In genomic region chr19:49421039-49421877, GRCh38 we compare ENCODE assay signal across 8 cellular contexts. TPM values are rescaled to one million over a fixed set of nuclear protein-coding genes. Genes with fewer than 3 reads are reported as not detected.
A peak's percentile ranks its signal among the peaks of the same experiment; 100 is the strongest.
DNase-seq lines count a peak whose midpoint lies in the region; ATAC-seq, FAIRE-seq and TF ChIP-seq lines count a peak whose summit lies in the region.

No MANE protein-coding gene starts in this region.

- peak overlapping the region; percentile 75 for H3K4me2 ChIP-seq in K562 (ENCODE audit: insufficient read depth, low read length)

- H3K27me3 ChIP-seq in K562 (ENCODE audit: control insufficient read depth in 2 of 2, insufficient read depth in 2 of 2, low read length in 2 of 2) = no peaks in the 10 kb centered on the region

- H3K9ac ChIP-seq in K562 (ENCODE audit: insufficient read depth in 1 of 2, low read depth in 2 of 2, low read length in 2 of 2) = peak overlapping the region; percentile 48 to 86; a peak in 2 of 4 replicates

- peak overlapping the region; percentile 20 for H3K4me3 ChIP-seq in K562

- TF ChIP-seq CTCF in K562 (IDR thresholded peaks at IDR 0.05 in 2 of 3, conservative IDR thresholded peaks at IDR 0.05 in 1 of 3; ENCODE audit: insufficient read depth in 2 of 3, low read depth in 1 of 3, low read length in 3 of 3) = no peak

- POLR2A ChIA-PET in K562 (lab: Yijun Ruan, JAX) = interaction anchor here (0.8 to 1.3 kb wide), 4 partner anchors 9 to 35 kb away, joined by 3 to 5 read pairs (median 4); no protein-coding TSS in a partner anchor

- BruUV-seq in K562 (replicated peaks; lab: Mats Ljungman, UMichigan) = no TSS peak

- in situ Hi-C loops in K562 (cut with MboI) = no loop called here

- no peaks in the 10 kb centered on the region for H3K79me2 ChIP-seq in K562 (ENCODE audit: control insufficient read depth, insufficient read depth, low read length)

- TF ChIP-seq EP300 in K562 (IDR thresholded peaks at IDR 0.05; ENCODE audit: low read length) = no peak

- DNase-seq in Right ventricle myocardium inferior (ENCODE audit: missing footprints) (peak; percentile 84), cardiac septum (ENCODE audit: low spot score) (no peak), NCI-H748 treated with DMSO at 0.1 percent for 48 hours (lab: John Stamatoyannopoulos, UW) (peak; percentile 96), K562 (ENCODE audit: extremely low read depth in 1 of 4, low spot score in 3 of 4) (peak; percentile 89 to 96 (median 92)), iPS-NIHi7 (ENCODE audit: extremely low spot score) (peak; percentile 95)
- peak; percentile 41 to 47 for DNase-seq in stimulated activated CD4-positive, alpha-beta T cell treated with anti-CD3 and anti-CD28 coated beads, Interleukin-4, amount 100 ng/mL, for 48 hours (ENCODE audit: low read depth in 2 of 2)

- TF ChIP-seq POLR2A in K562 (conservative IDR thresholded peaks at IDR 0.05) = no peak

- H4K20me1 ChIP-seq in K562 (replicated peaks; ENCODE audit: control insufficient read depth, insufficient read depth, low read length) = no peaks in the 10 kb centered on the region

- H3K36me3 ChIP-seq in K562 (ENCODE audit: control insufficient read depth, insufficient read depth, low read length) = no peaks in the 10 kb centered on the region

- FAIRE-seq in K562 (lab: Jason Lieb, UNC) = peak; percentile 98

- ATAC-seq in Right ventricle myocardium inferior (peak; percentile 61), K562 (peak; percentile 85), GM19023 (IDR thresholded peaks at IDR 0.05; ENCODE audit: unreplicated experiment) (no peak), HG02798 (IDR thresholded peaks at IDR 0.05; ENCODE audit: poor library complexity, unreplicated experiment) (no peak)

- WGBS in K562 (ENCODE audit: insufficient coverage, low coverage, missing lambda C conversion rate) = 2% methylated on average over 48 of the region's 48 CpGs

- intact Hi-C loops in Right ventricle myocardium inferior (cut with DNase I) = no loop called here
- intact Hi-C loops in cardiac septum (cut with DNase I) = no loop called here
- intact Hi-C loops in K562 (cut with micrococcal nuclease) = no loop called here

- no peak for TF ChIP-seq RAD21 in K562 (CRISPR knock-in tag; conservative IDR thresholded peaks at IDR 0.05 in 1 of 2, IDR thresholded peaks at IDR 0.05 in 1 of 2)

- no peaks in the 10 kb centered on the region for H3K9me3 ChIP-seq in K562 (replicated peaks; ENCODE audit: control insufficient read depth, insufficient read depth, low read depth, low read length)

- H2AFZ ChIP-seq in K562 (ENCODE audit: low read depth, low read length) = peak overlapping the region; percentile 85

- CTCF ChIA-PET in K562 (lab: Yijun Ruan, JAX; ENCODE audit: low intra/inter-chr PET ratio) = no interaction called here

- no peaks in the 10 kb centered on the region for H3K9me1 ChIP-seq in K562 (ENCODE audit: control insufficient read depth, insufficient read depth, low read length)

- no peak overlapping the region for H3K27ac ChIP-seq in K562 (ENCODE audit: extremely low read depth, low read depth, low read length)

- peaks cover 39 to 49% of the 10 kb centered on the region in 2 experiments for H3K4me1 ChIP-seq in K562 (replicated peaks in 1 of 2; ENCODE audit: control insufficient read depth in 2 of 2, insufficient read depth in 2 of 2, low read length in 2 of 2)

RNA-seq across cellular contexts. Expression of gene PTH2, which starts 2.0 kb away (rescaled TPM):
- total RNA-seq in Right ventricle myocardium inferior (not detected), cardiac septum (not detected), K562 (2014; rRNA removed) (0.61 TPM in 1 of 2 replicates, not detected in the other), K562 (2014; rRNA removed; fragmentation: Illumina TruSeq; extraction: Trizol) (not detected in 2 replicates), K562 (2015; rRNA removed; fragmentation: Illumina TruSeq; extraction: Trizol) (not detected in 2 replicates), K562 (2021) (0.60 and 1.3 TPM in 2 replicates)
- not detected in 2 replicates for total RNA-seq in K562 (2011; cell fraction: chromatin; rRNA removed; ENCODE audit: low replicate concordance)
- not detected in 2 replicates for total RNA-seq in K562 (2011; cell fraction: nucleolus; rRNA removed)
- total RNA-seq in K562 (2011; cell fraction: nucleoplasm; rRNA removed) = not detected in 2 replicates
- polyA plus RNA-seq in K562 (2011; rRNA removed) (not detected in 2 replicates), K562 (2014; fragmentation: Illumina TruSeq; extraction: Trizol) (not detected in 2 replicates), K562 (2014; fragmentation: Nextera tagmentation; extraction: Ambion mirVana) (not detected), K562 (2014; rRNA removed) (not detected in 2 replicates)
- polyA plus RNA-seq in K562 (2011; cell fraction: cytosol; rRNA removed) = 0.29 and 0.64 TPM in 2 replicates
- polyA plus RNA-seq in K562 (2011; cell fraction: nucleus; rRNA removed) = 0.70 TPM in 1 of 2 replicates, not detected in the other
- 0.39 TPM in 1 of 2 replicates, not detected in the other for polyA plus RNA-seq in K562 (2012)
- not detected in 2 replicates for polyA minus RNA-seq in K562 (2011; rRNA and poly(A)+ RNA removed)
- not detected in 2 replicates for polyA minus RNA-seq in K562 (2011; cell fraction: cytosol; rRNA and poly(A)+ RNA removed)
- polyA minus RNA-seq in K562 (2011; cell fraction: nucleus; rRNA and poly(A)+ RNA removed) = not detected in 2 replicates

RNA-seq across cellular contexts. Expression of gene GFY, which starts 3.9 kb away (rescaled TPM):
- total RNA-seq in Right ventricle myocardium inferior = not detected
- not detected for total RNA-seq in cardiac septum
- total RNA-seq in K562 (2011; cell fraction: chromatin; rRNA removed; ENCODE audit: low replicate concordance) = 1.3 and 1.6 TPM in 2 replicates
- 0.67 and 0.92 TPM in 2 replicates for total RNA-seq in K562 (2011; cell fraction: nucleolus; rRNA removed)
- total RNA-seq in K562 (2011; cell fraction: nucleoplasm; rRNA removed) = 0.92 and 1.2 TPM in 2 replicates
- 0.12 TPM in 1 of 2 replicates, not detected in the other for total RNA-seq in K562 (2014; rRNA removed)
- total RNA-seq in K562 (2014; rRNA removed; fragmentation: Illumina TruSeq; extraction: Trizol) = not detected in 2 replicates
- total RNA-seq in K562 (2015; rRNA removed; fragmentation: Illumina TruSeq; extraction: Trizol) = 0.07 TPM in 1 of 2 replicates, not detected in the other
- total RNA-seq in K562 (2021) = 0.11 TPM in 1 of 2 replicates, not detected in the other
- 0.19 and 0.26 TPM in 2 replicates for polyA plus RNA-seq in K562 (2011; rRNA removed)
- 0.18 and 0.30 TPM in 2 replicates for polyA plus RNA-seq in K562 (2011; cell fraction: cytosol; rRNA removed)
- polyA plus RNA-seq in K562 (2011; cell fraction: nucleus; rRNA removed) = 1.8 and 2.6 TPM in 2 replicates
- 0.33 and 0.53 TPM in 2 replicates for polyA plus RNA-seq in K562 (2012)
- polyA plus RNA-seq in K562 (2014; fragmentation: Illumina TruSeq; extraction: Trizol) = 0.33 and 0.40 TPM in 2 replicates
- under 1 TPM in 1 of 2 experiments, not detected in 1; 0.06 TPM for polyA plus RNA-seq in K562 (2014; fragmentation: Nextera tagmentation; extraction: Ambion mirVana)
- 0.11 and 0.33 TPM in 2 replicates for polyA plus RNA-seq in K562 (2014; rRNA removed)
- polyA minus RNA-seq in K562 (2011; rRNA and poly(A)+ RNA removed) = not detected in 2 replicates
- polyA minus RNA-seq in K562 (2011; cell fraction: cytosol; rRNA and poly(A)+ RNA removed) = not detected in 2 replicates
- polyA minus RNA-seq in K562 (2011; cell fraction: nucleus; rRNA and poly(A)+ RNA removed) = 0.27 and 0.56 TPM in 2 replicates

RNA-seq across cellular contexts. Expression of gene SLC17A7, which starts 20.1 kb away (rescaled TPM):
- total RNA-seq in Right ventricle myocardium inferior (1.8 TPM), cardiac septum (1.6 TPM), K562 (2014; rRNA removed) (2.4 and 3.2 TPM in 2 replicates), K562 (2014; rRNA removed; fragmentation: Illumina TruSeq; extraction: Trizol) (1.1 TPM in 2 replicates), K562 (2015; rRNA removed; fragmentation: Illumina TruSeq; extraction: Trizol) (1.4 TPM in 2 replicates), K562 (2021) (9.2 and 9.9 TPM in 2 replicates)
- total RNA-seq in K562 (2011; cell fraction: chromatin; rRNA removed; ENCODE audit: low replicate concordance) = 9.2 and 13.8 TPM in 2 replicates
- 11.8 and 13.3 TPM in 2 replicates for total RNA-seq in K562 (2011; cell fraction: nucleolus; rRNA removed)
- total RNA-seq in K562 (2011; cell fraction: nucleoplasm; rRNA removed) = 16.4 and 22.1 TPM in 2 replicates
- polyA plus RNA-seq in K562 (2011; rRNA removed) (4.8 and 7.0 TPM in 2 replicates), K562 (2014; fragmentation: Illumina TruSeq; extraction: Trizol) (12.8 and 15.7 TPM in 2 replicates), K562 (2014; fragmentation: Nextera tagmentation; extraction: Ambion mirVana) (1 to 10 TPM; 1.7 to 1.8 TPM), K562 (2014; rRNA removed) (5.5 and 5.7 TPM in 2 replicates)
- polyA plus RNA-seq in K562 (2011; cell fraction: cytosol; rRNA removed) = 9.6 and 10.2 TPM in 2 replicates
- 8.6 TPM in 2 replicates for polyA plus RNA-seq in K562 (2011; cell fraction: nucleus; rRNA removed)
- 6.9 and 8.3 TPM in 2 replicates for polyA plus RNA-seq in K562 (2012)
- 4.4 and 4.6 TPM in 2 replicates for polyA minus RNA-seq in K562 (2011; rRNA and poly(A)+ RNA removed)
- 3.5 and 3.8 TPM in 2 replicates for polyA minus RNA-seq in K562 (2011; cell fraction: cytosol; rRNA and poly(A)+ RNA removed)
- 1.8 and 2.4 TPM in 2 replicates for polyA minus RNA-seq in K562 (2011; cell fraction: nucleus; rRNA and poly(A)+ RNA removed)

RNA-seq across cellular contexts. Expression of gene PIH1D1, which starts 30.4 kb away (rescaled TPM):
- 32.4 TPM for total RNA-seq in Right ventricle myocardium inferior
- 24.2 TPM for total RNA-seq in cardiac septum
- total RNA-seq in K562 (2011; cell fraction: chromatin; rRNA removed; ENCODE audit: low replicate concordance) = 153 and 228 TPM in 2 replicates
- 123 and 143 TPM in 2 replicates for total RNA-seq in K562 (2011; cell fraction: nucleolus; rRNA removed)
- total RNA-seq in K562 (2011; cell fraction: nucleoplasm; rRNA removed) = 145 and 152 TPM in 2 replicates
- 224 and 233 TPM in 2 replicates for total RNA-seq in K562 (2014; rRNA removed)
- total RNA-seq in K562 (2014; rRNA removed; fragmentation: Illumina TruSeq; extraction: Trizol) = 102 and 112 TPM in 2 replicates
- total RNA-seq in K562 (2015; rRNA removed; fragmentation: Illumina TruSeq; extraction: Trizol) = 120 and 125 TPM in 2 replicates
- 161 and 164 TPM in 2 replicates for total RNA-seq in K562 (2021)
- polyA plus RNA-seq in K562 (2011; rRNA removed) = 137 and 156 TPM in 2 replicates
- 171 and 200 TPM in 2 replicates for polyA plus RNA-seq in K562 (2011; cell fraction: cytosol; rRNA removed)
- polyA plus RNA-seq in K562 (2011; cell fraction: nucleus; rRNA removed) = 229 and 274 TPM in 2 replicates
- polyA plus RNA-seq in K562 (2012) = 153 and 156 TPM in 2 replicates
- polyA plus RNA-seq in K562 (2014; fragmentation: Illumina TruSeq; extraction: Trizol) = 137 and 156 TPM in 2 replicates
- 10 to 100 TPM; 26.5 to 48.0 TPM for polyA plus RNA-seq in K562 (2014; fragmentation: Nextera tagmentation; extraction: Ambion mirVana)
- polyA plus RNA-seq in K562 (2014; rRNA removed) = 199 and 221 TPM in 2 replicates
- polyA minus RNA-seq in K562 (2011; rRNA and poly(A)+ RNA removed) = 105 and 146 TPM in 2 replicates
- 63.5 and 65.9 TPM in 2 replicates for polyA minus RNA-seq in K562 (2011; cell fraction: cytosol; rRNA and poly(A)+ RNA removed)
- polyA minus RNA-seq in K562 (2011; cell fraction: nucleus; rRNA and poly(A)+ RNA removed) = 52.0 and 62.1 TPM in 2 replicates

RNA-seq across cellular contexts. Expression of gene ALDH16A1, which starts 31.8 kb away (rescaled TPM):
- total RNA-seq in Right ventricle myocardium inferior = 12.7 TPM
- total RNA-seq in cardiac septum = 7.7 TPM
- 12.5 and 54.5 TPM in 2 replicates for total RNA-seq in K562 (2011; cell fraction: chromatin; rRNA removed; ENCODE audit: low replicate concordance)
- 31.5 and 38.2 TPM in 2 replicates for total RNA-seq in K562 (2011; cell fraction: nucleolus; rRNA removed)
- 31.5 and 34.9 TPM in 2 replicates for total RNA-seq in K562 (2011; cell fraction: nucleoplasm; rRNA removed)
- 46.2 and 52.2 TPM in 2 replicates for total RNA-seq in K562 (2014; rRNA removed)
- total RNA-seq in K562 (2014; rRNA removed; fragmentation: Illumina TruSeq; extraction: Trizol) = 2.1 and 2.4 TPM in 2 replicates
- 17.0 and 18.6 TPM in 2 replicates for total RNA-seq in K562 (2015; rRNA removed; fragmentation: Illumina TruSeq; extraction: Trizol)
- 36.9 and 40.3 TPM in 2 replicates for total RNA-seq in K562 (2021)
- polyA plus RNA-seq in K562 (2011; rRNA removed) = 7.6 and 12.4 TPM in 2 replicates
- polyA plus RNA-seq in K562 (2011; cell fraction: cytosol; rRNA removed) = 14.7 and 45.1 TPM in 2 replicates
- polyA plus RNA-seq in K562 (2011; cell fraction: nucleus; rRNA removed) = 30.5 and 50.7 TPM in 2 replicates
- 26.1 and 43.4 TPM in 2 replicates for polyA plus RNA-seq in K562 (2012)
- 2.2 and 8.9 TPM in 2 replicates for polyA plus RNA-seq in K562 (2014; fragmentation: Illumina TruSeq; extraction: Trizol)
- 1 to 10 TPM; 2.8 to 3.3 TPM for polyA plus RNA-seq in K562 (2014; fragmentation: Nextera tagmentation; extraction: Ambion mirVana)
- 29.7 and 31.7 TPM in 2 replicates for polyA plus RNA-seq in K562 (2014; rRNA removed)
- 3.5 and 5.4 TPM in 2 replicates for polyA minus RNA-seq in K562 (2011; rRNA and poly(A)+ RNA removed)
- polyA minus RNA-seq in K562 (2011; cell fraction: cytosol; rRNA and poly(A)+ RNA removed) = 22.0 and 25.8 TPM in 2 replicates
- 6.6 and 9.0 TPM in 2 replicates for polyA minus RNA-seq in K562 (2011; cell fraction: nucleus; rRNA and poly(A)+ RNA removed)

Comparison
In these comparisons a context has a peak if more than half of its experiments do, and no peak if none do; other contexts are left out.
1. ATAC-seq: peak in Right ventricle myocardium inferior (single experiment) and K562 (single experiment); none in GM19023 (single experiment) and HG02798 (single experiment).